8 cellular contexts compared by ENCODE assay signal in the genomic region with DNA sequence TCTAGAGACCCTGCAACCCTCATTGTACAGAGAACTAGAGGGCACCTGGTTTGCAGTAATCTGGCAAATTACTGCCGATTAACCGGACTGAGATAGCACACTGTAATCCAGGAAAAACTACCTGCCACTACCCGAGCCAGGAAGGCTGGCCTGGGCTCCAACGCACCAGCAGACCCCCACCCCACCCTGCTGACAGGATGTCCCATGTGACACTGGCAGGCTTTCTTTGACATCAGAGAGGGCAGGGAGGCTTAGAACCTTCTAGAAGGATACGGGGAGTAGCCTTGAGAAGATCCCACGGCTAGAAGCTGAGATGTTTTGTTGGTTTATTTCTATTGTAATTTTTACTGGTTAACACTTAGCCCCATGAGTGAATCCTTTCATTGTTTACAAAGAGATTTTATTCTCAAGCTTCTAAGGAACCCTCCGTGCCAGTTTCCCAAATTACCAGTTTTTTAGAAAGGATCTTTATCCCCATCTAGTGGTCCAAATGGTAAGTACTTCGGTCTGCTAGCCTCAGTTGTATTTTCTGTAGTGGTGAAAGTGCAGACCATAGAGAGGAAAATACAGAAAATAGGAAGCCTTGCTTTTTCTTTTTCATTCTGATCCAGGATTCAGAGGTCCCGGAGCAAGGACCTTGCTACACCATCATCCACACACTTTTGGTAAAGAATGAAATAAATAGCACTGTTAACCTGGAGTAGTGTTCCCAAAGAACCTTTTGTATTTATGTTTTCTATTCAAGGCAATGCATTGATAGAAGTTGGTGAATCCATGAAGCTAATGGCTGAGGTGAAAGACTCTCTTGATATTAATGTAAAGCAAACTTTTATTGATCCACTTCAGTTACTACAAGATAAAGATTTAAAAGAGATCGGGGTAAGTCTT.
DNase-seq lines count a peak whose midpoint lies in the region; ATAC-seq lines count a peak whose summit lies in the region.

No MANE protein-coding gene starts in this region.

- H3K4me3 Mint-ChIP-seq in activated CD8-positive, alpha-beta memory T cell treated with anti-CD3 and anti-CD28 coated beads, Interleukin-2, amount 10 ng/mL, durations not matched to agents 7 days and 5 days, result no peak overlapping the region

- peak overlapping the region; percentile 100 for H3K27ac ChIP-seq in temporal lobe (ENCODE audit: low read depth, low read length)

- CTCF ChIA-PET in activated CD8-positive, alpha-beta memory T cell treated with anti-CD3 and anti-CD28 coated beads, Interleukin-2, amount 10 ng/mL, durations not matched to agents 7 days and 5 days (lab: Charles Lee), result interaction anchor here (1.2 kb wide), 1 partner anchor 325 kb away, joined by 3 read pairs; no protein-coding TSS in a partner anchor

- H3K27me3 Mint-ChIP-seq in activated CD8-positive, alpha-beta memory T cell treated with anti-CD3 and anti-CD28 coated beads, Interleukin-2, amount 10 ng/mL, durations not matched to agents 7 days and 5 days, result no peaks in the 10 kb centered on the region

- intact Hi-C loops in Right ventricle myocardium superior (cut with DNase I) (loop anchor here (10.0 kb wide), 1 partner anchor 173 kb away; no protein-coding TSS in a partner anchor), cardiac septum (cut with DNase I) (no loop called here)

- H3K27ac Mint-ChIP-seq in activated CD8-positive, alpha-beta memory T cell treated with anti-CD3 and anti-CD28 coated beads, Interleukin-2, amount 10 ng/mL, durations not matched to agents 7 days and 5 days, result no peak overlapping the region

- DNase-seq in Right ventricle myocardium superior (no peak), cardiac septum (ENCODE audit: low spot score) (no peak), SKM-1 (lab: John Stamatoyannopoulos, UW; ENCODE audit: unreplicated experiment) (peak; percentile 36), germinal center (ENCODE audit: low spot score) (peak; percentile 33), 8988T (no peak), NCI-H1105 treated with DMSO at 0.1 percent for 48 hours (lab: John Stamatoyannopoulos, UW) (no peak)
- DNase-seq in activated CD8-positive, alpha-beta memory T cell treated with anti-CD3 and anti-CD28 coated beads, Interleukin-2, amount 10 ng/mL, durations not matched to agents 7 days and 5 days, result no peak

- no peaks in the 10 kb centered on the region for H3K9me3 Mint-ChIP-seq in activated CD8-positive, alpha-beta memory T cell treated with anti-CD3 and anti-CD28 coated beads, Interleukin-2, amount 10 ng/mL, durations not matched to agents 7 days and 5 days (ENCODE audit: low read depth)

- H3K36me3 Mint-ChIP-seq in activated CD8-positive, alpha-beta memory T cell treated with anti-CD3 and anti-CD28 coated beads, Interleukin-2, amount 10 ng/mL, durations not matched to agents 7 days and 5 days, result no peaks in the 10 kb centered on the region

- peak; percentile 41 for ATAC-seq in Right ventricle myocardium superior (ENCODE audit: poor library complexity)
- ATAC-seq in activated CD8-positive, alpha-beta memory T cell treated with anti-CD3 and anti-CD28 coated beads, Interleukin-2, amount 10 ng/mL, durations not matched to agents 7 days and 5 days, result no peak

- no peaks in the 10 kb centered on the region for H3K4me1 Mint-ChIP-seq in activated CD8-positive, alpha-beta memory T cell treated with anti-CD3 and anti-CD28 coated beads, Interleukin-2, amount 10 ng/mL, durations not matched to agents 7 days and 5 days

Comparison
In these comparisons a context has a peak if more than half of its experiments do, and no peak if none do; other contexts are left out.
1. DNase-seq: peak in SKM-1 (single experiment) and germinal center (single experiment); none in Right ventricle myocardium superior (single experiment), cardiac septum (single experiment), activated CD8-positive, alpha-beta memory T cell treated with anti-CD3 and anti-CD28 coated beads, Interleukin-2, amount 10 ng/mL, durations not matched to agents 7 days and 5 days (single experiment), 8988T (single experiment) and NCI-H1105 treated with DMSO at 0.1 percent for 48 hours (single experiment).